ENCODE assay signal across 21 cellular contexts in the genomic region with DNA sequence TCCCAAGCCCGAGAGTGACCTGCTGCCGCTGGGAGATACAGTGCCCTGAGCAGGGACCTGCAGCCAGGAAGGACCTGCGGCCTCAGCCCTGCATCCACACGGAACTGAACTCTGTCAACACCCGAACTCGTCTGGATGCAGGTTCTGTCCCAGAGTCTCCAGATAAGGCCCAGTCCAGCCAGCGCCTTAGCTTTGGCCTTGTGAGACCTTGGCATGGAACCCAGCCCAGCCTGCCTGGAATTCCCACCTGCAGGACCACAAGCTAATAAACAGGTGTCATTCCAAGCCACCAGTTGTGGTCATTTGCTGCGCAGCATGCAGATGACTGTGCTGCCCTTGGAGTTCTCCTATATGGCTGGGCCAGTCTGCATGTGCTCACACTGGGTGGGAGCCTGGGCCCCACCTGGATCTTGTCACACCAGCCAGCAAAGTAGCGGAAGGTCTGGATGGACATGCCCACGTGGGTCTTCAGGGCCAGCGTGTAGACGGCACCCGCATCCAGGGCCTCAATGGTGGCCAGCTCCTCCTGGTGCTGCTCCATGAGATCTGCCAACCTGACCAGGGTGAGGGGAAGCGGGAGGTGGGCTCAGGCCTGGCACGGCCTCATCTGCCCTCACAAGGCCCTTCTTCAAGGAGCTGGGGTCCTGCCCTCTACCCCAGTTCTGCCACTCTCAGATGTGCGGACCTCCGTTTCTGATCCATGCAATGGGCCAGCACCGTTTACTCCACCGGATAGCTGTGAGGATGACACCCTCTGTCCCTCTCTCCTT. TPM values are rescaled to one million over a fixed set of nuclear protein-coding genes. Genes with fewer than 3 reads are reported as not detected.
DNase-seq lines count a peak whose midpoint lies in the region; ATAC-seq and TF ChIP-seq lines count a peak whose summit lies in the region.
"Had no signal": no experiment of that assay in that cellular context is flagged by ENCODE, and none has a peak within 500 bp of the region (broad histone marks: within the 10 kb centered on the region; RNA-seq: fewer than 3 reads in every experiment).

No MANE protein-coding gene starts in this region.

- CTCF ChIA-PET in activated CD4-positive, alpha-beta memory T cell treated with anti-CD3 and anti-CD28 coated beads for 36 hours (lab: Charles Lee): interaction anchor here (1.0 kb wide), 1 partner anchor 9 kb away, joined by 3 read pairs; no protein-coding TSS in a partner anchor
- CTCF ChIA-PET in activated CD4-positive, alpha-beta memory T cell treated with anti-CD3 and anti-CD28 coated beads, Interleukin-2, amount 10 ng/mL, durations not matched to agents 7 days and 5 days (lab: Charles Lee): no interaction called here

- no peak for ATAC-seq in upper lobe of left lung (ENCODE audit: low FRiP score in 2 of 2)
- no peak for ATAC-seq in HG03097 (IDR thresholded peaks at IDR 0.05; ENCODE audit: low FRiP score, unreplicated experiment)
- ATAC-seq: gastroesophageal sphincter, PC-3 had no signal

- POLR2A ChIA-PET in activated CD4-positive, alpha-beta memory T cell treated with anti-CD3 and anti-CD28 coated beads for 36 hours (lab: Charles Lee): no interaction called here
- POLR2A ChIA-PET in activated CD4-positive, alpha-beta memory T cell treated with anti-CD3 and anti-CD28 coated beads, Interleukin-2, amount 10 ng/mL, durations not matched to agents 7 days and 5 days (lab: Charles Lee): no interaction called here

- H3K27ac ChIP-seq in neural progenitor cell: no peak overlapping the region
- H3K27ac ChIP-seq in upper lobe of left lung: no peak overlapping the region
- H3K27ac ChIP-seq: BLaER1 treated with 17β-estradiol and CSF1 and Interleukin-3, amounts not matched to agents 10 nM and 100 nM; gastroesophageal sphincter; skin epidermis; tibial nerve had no signal

- H3K9me3 ChIP-seq in neural progenitor cell (ENCODE audit: low read depth) (no peaks in the 10 kb centered on the region), upper lobe of left lung (no peaks in the 10 kb centered on the region)
- H3K9me3 ChIP-seq: BLaER1 treated with 17β-estradiol and CSF1 and Interleukin-3, amounts not matched to agents 10 nM and 100 nM; gastroesophageal sphincter; tibial nerve had no signal

- no peak overlapping the region for H3K4me3 Mint-ChIP-seq in activated CD4-positive, alpha-beta memory T cell treated with anti-CD3 and anti-CD28 coated beads for 36 hours
- H3K4me3 Mint-ChIP-seq in activated CD4-positive, alpha-beta memory T cell treated with anti-CD3 and anti-CD28 coated beads, Interleukin-2, amount 10 ng/mL, durations not matched to agents 7 days and 5 days: no peak overlapping the region
- H3K4me3 Mint-ChIP-seq in glutamatergic neuron (ENCODE audit: unreplicated experiment) (no peak overlapping the region), neural progenitor cell (peak overlapping the region; percentile 17)

- peak; percentile 6 for DNase-seq in activated CD4-positive, alpha-beta memory T cell treated with anti-CD3 and anti-CD28 coated beads for 36 hours
- DNase-seq in activated CD4-positive, alpha-beta memory T cell treated with anti-CD3 and anti-CD28 coated beads, Interleukin-2, amount 10 ng/mL, durations not matched to agents 7 days and 5 days: no peak
- DNase-seq in glutamatergic neuron: peak; percentile 3
- no peak for DNase-seq in neural progenitor cell (ENCODE audit: low spot score)
- DNase-seq in upper lobe of left lung: peak; percentile 18 to 56
- no peak for DNase-seq in NCI-H526 treated with DMSO at 0.1 percent for 48 hours (lab: John Stamatoyannopoulos, UW)
- no peak for DNase-seq in HUDEP-2 (lab: John Stamatoyannopoulos, UW; ENCODE audit: unreplicated experiment in 76 of 76)
- DNase-seq: activated naive CD4-positive, alpha-beta T cell; cortex of kidney; HCEC 1CT; mesenchymal stem cell; MM.1S; NCI-H2029 treated with DMSO at 0.1 percent for 48 hours; NCI-H526; PC-3 had no signal

- no peak overlapping the region for H3K27ac Mint-ChIP-seq in activated CD4-positive, alpha-beta memory T cell treated with anti-CD3 and anti-CD28 coated beads for 36 hours
- no peak overlapping the region for H3K27ac Mint-ChIP-seq in activated CD4-positive, alpha-beta memory T cell treated with anti-CD3 and anti-CD28 coated beads, Interleukin-2, amount 10 ng/mL, durations not matched to agents 7 days and 5 days
- no peak overlapping the region for H3K27ac Mint-ChIP-seq in glutamatergic neuron (ENCODE audit: unreplicated experiment)
- H3K27ac Mint-ChIP-seq in neural progenitor cell: no peak overlapping the region

- H3K9ac ChIP-seq in neural progenitor cell: no peak overlapping the region
- H3K9ac ChIP-seq: BLaER1 treated with 17β-estradiol and CSF1 and Interleukin-3, amounts not matched to agents 10 nM and 100 nM had no signal

- H3K27me3 ChIP-seq in neural progenitor cell: no peaks in the 10 kb centered on the region
- no peaks in the 10 kb centered on the region for H3K27me3 ChIP-seq in upper lobe of left lung
- H3K27me3 ChIP-seq: BLaER1 treated with 17β-estradiol and CSF1 and Interleukin-3, amounts not matched to agents 10 nM and 100 nM; gastroesophageal sphincter; tibial nerve had no signal

- H4K20me1 ChIP-seq in neural progenitor cell (ENCODE audit: low read depth): no peaks in the 10 kb centered on the region
- H4K20me1 ChIP-seq: BLaER1 treated with 17β-estradiol and CSF1 and Interleukin-3, amounts not matched to agents 10 nM and 100 nM had no signal

- no peaks in the 10 kb centered on the region for H3K4me1 Mint-ChIP-seq in activated CD4-positive, alpha-beta memory T cell treated with anti-CD3 and anti-CD28 coated beads for 36 hours (ENCODE audit: low read depth)
- no peaks in the 10 kb centered on the region for H3K4me1 Mint-ChIP-seq in activated CD4-positive, alpha-beta memory T cell treated with anti-CD3 and anti-CD28 coated beads, Interleukin-2, amount 10 ng/mL, durations not matched to agents 7 days and 5 days
- H3K4me1 Mint-ChIP-seq in glutamatergic neuron (ENCODE audit: low read depth, unreplicated experiment): peaks cover 12% of the 10 kb centered on the region
- peaks cover 13% of the 10 kb centered on the region for H3K4me1 Mint-ChIP-seq in neural progenitor cell

- H3K79me2 ChIP-seq in neural progenitor cell (ENCODE audit: low read depth): no peaks in the 10 kb centered on the region

- H3K4me1 ChIP-seq in neural progenitor cell: peaks cover 12% of the 10 kb centered on the region
- peaks cover 0 to 20% (median 10%) of the 10 kb centered on the region in 4 donors for H3K4me1 ChIP-seq in upper lobe of left lung

- H3K27me3 Mint-ChIP-seq in activated CD4-positive, alpha-beta memory T cell treated with anti-CD3 and anti-CD28 coated beads for 36 hours: peaks cover 4% of the 10 kb centered on the region
- no peaks in the 10 kb centered on the region for H3K27me3 Mint-ChIP-seq in activated CD4-positive, alpha-beta memory T cell treated with anti-CD3 and anti-CD28 coated beads, Interleukin-2, amount 10 ng/mL, durations not matched to agents 7 days and 5 days
- H3K27me3 Mint-ChIP-seq in glutamatergic neuron (ENCODE audit: unreplicated experiment): peaks cover 4% of the 10 kb centered on the region
- peaks cover 1% of the 10 kb centered on the region for H3K27me3 Mint-ChIP-seq in neural progenitor cell (ENCODE audit: insufficient read depth, low read depth)

- intact Hi-C loops in activated CD4-positive, alpha-beta memory T cell treated with anti-CD3 and anti-CD28 coated beads for 36 hours (cut with micrococcal nuclease): no loop called here

- TF ChIP-seq CTCF in glutamatergic neuron (IDR thresholded peaks at IDR 0.05; ENCODE audit: partially characterized antibody, unreplicated experiment): no peak
- no peak for TF ChIP-seq CTCF in neural progenitor cell (IDR thresholded peaks at IDR 0.05)
- TF ChIP-seq CTCF in upper lobe of left lung (IDR thresholded peaks at IDR 0.05): no peak

- no peaks in the 10 kb centered on the region for H3F3A ChIP-seq in neural progenitor cell (ENCODE audit: low read depth)

- no peaks in the 10 kb centered on the region for H3K36me3 Mint-ChIP-seq in activated CD4-positive, alpha-beta memory T cell treated with anti-CD3 and anti-CD28 coated beads for 36 hours
- no peaks in the 10 kb centered on the region for H3K36me3 Mint-ChIP-seq in activated CD4-positive, alpha-beta memory T cell treated with anti-CD3 and anti-CD28 coated beads, Interleukin-2, amount 10 ng/mL, durations not matched to agents 7 days and 5 days (ENCODE audit: low read depth)
- no peaks in the 10 kb centered on the region for H3K36me3 Mint-ChIP-seq in glutamatergic neuron (ENCODE audit: unreplicated experiment)
- no peaks in the 10 kb centered on the region for H3K36me3 Mint-ChIP-seq in neural progenitor cell

- TF ChIP-seq POLR2A in upper lobe of left lung (IDR thresholded peaks at IDR 0.05): no peak

- H3K4me3 ChIP-seq in neural progenitor cell (no peak overlapping the region), upper lobe of left lung (no peak overlapping the region)
- H3K4me3 ChIP-seq: BLaER1 treated with 17β-estradiol and CSF1 and Interleukin-3, amounts not matched to agents 10 nM and 100 nM; gastroesophageal sphincter; skin epidermis; tibial nerve had no signal

- 87 to 89% methylated on average over 14 to 19 of the region's 19 CpGs for WGBS in upper lobe of left lung, 2 donors

- no peak overlapping the region for H3K4me2 ChIP-seq in neural progenitor cell
- H3K4me2 ChIP-seq: BLaER1 treated with 17β-estradiol and CSF1 and Interleukin-3, amounts not matched to agents 10 nM and 100 nM had no signal

- H3K9me3 Mint-ChIP-seq in activated CD4-positive, alpha-beta memory T cell treated with anti-CD3 and anti-CD28 coated beads for 36 hours: no peaks in the 10 kb centered on the region
- no peaks in the 10 kb centered on the region for H3K9me3 Mint-ChIP-seq in activated CD4-positive, alpha-beta memory T cell treated with anti-CD3 and anti-CD28 coated beads, Interleukin-2, amount 10 ng/mL, durations not matched to agents 7 days and 5 days
- H3K9me3 Mint-ChIP-seq in glutamatergic neuron (ENCODE audit: unreplicated experiment): peaks cover 15% of the 10 kb centered on the region
- H3K9me3 Mint-ChIP-seq in neural progenitor cell: no peaks in the 10 kb centered on the region

- H2AFZ ChIP-seq in neural progenitor cell (replicated peaks): no peak overlapping the region

- H3K36me3 ChIP-seq in neural progenitor cell: no peaks in the 10 kb centered on the region
- no peaks in the 10 kb centered on the region for H3K36me3 ChIP-seq in upper lobe of left lung
- H3K36me3 ChIP-seq: BLaER1 treated with 17β-estradiol and CSF1 and Interleukin-3, amounts not matched to agents 10 nM and 100 nM; tibial nerve had no signal

- no peak for TF ChIP-seq EP300 in upper lobe of left lung (IDR thresholded peaks at IDR 0.05)

RNA-seq across cellular contexts. Expression of gene SLC41A3, which starts 47.2 kb away (rescaled TPM):
- 10 to 100 TPM; 26.3 to 27.3 TPM for total RNA-seq in activated CD4-positive, alpha-beta memory T cell treated with anti-CD3 and anti-CD28 coated beads for 36 hours
- total RNA-seq in activated CD4-positive, alpha-beta memory T cell treated with anti-CD3 and anti-CD28 coated beads, Interleukin-2, amount 10 ng/mL, durations not matched to agents 7 days and 5 days: 10 to 100 TPM; 25.6 to 30.0 TPM
- 38.6 TPM for total RNA-seq in glutamatergic neuron (ENCODE audit: unreplicated experiment)
- total RNA-seq in neural progenitor cell (ENCODE audit: low replicate concordance): 24.9 and 52.3 TPM in 2 replicates
- 10 to 100 TPM; 17.1 to 40.1 (median 32.3) TPM for total RNA-seq in upper lobe of left lung

RNA-seq across cellular contexts. Expression of gene ALDH1L1, which starts 49.2 kb away (rescaled TPM):
- not detected for total RNA-seq in activated CD4-positive, alpha-beta memory T cell treated with anti-CD3 and anti-CD28 coated beads for 36 hours
- total RNA-seq in activated CD4-positive, alpha-beta memory T cell treated with anti-CD3 and anti-CD28 coated beads, Interleukin-2, amount 10 ng/mL, durations not matched to agents 7 days and 5 days: not detected
- total RNA-seq in glutamatergic neuron (ENCODE audit: unreplicated experiment): not detected
- total RNA-seq in neural progenitor cell (ENCODE audit: low replicate concordance): 0.31 and 0.60 TPM in 2 replicates
- 10 to 100 TPM in 1 of 6 donors, 1 to 10 TPM in 5; 2.4 to 11.5 (median 4.7) TPM for total RNA-seq in upper lobe of left lung
- total RNA-seq: A172, PC-3 had no signal

Comparison
In these comparisons a context has a peak if more than half of its experiments do, and no peak if none do; other contexts are left out.
1. DNase-seq: peak in activated CD4-positive, alpha-beta memory T cell treated with anti-CD3 and anti-CD28 coated beads for 36 hours (single experiment), glutamatergic neuron (single experiment) and upper lobe of left lung (2 of 2); none in activated CD4-positive, alpha-beta memory T cell treated with anti-CD3 and anti-CD28 coated beads, Interleukin-2, amount 10 ng/mL, durations not matched to agents 7 days and 5 days (single experiment), neural progenitor cell (single experiment), NCI-H526 treated with DMSO at 0.1 percent for 48 hours (single experiment) and HUDEP-2 (0 of 76).